ENCODE assay signal across 26 cellular contexts in the genomic region with DNA sequence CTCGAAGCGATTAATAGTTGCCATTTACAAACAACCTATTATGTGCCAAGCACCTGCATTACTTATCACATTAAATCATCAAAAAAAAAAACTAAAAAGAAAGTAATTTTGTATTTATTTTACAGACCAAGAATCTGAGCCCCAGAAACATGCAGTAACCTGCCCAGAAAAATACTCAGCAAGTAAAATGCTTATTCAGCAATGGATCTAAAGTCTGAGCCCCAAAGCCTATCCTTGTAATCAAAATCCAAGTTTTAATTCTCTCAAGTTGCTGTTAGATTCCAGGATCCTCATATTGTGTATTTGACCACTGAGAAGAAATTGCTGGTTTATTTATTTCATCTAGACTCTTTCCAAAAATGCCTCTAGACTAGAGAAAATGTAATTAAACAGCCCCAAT.
"Had no signal": no experiment of that assay in that cellular context is flagged by ENCODE, and none has a peak within 500 bp of the region (broad histone marks: within the 10 kb centered on the region; RNA-seq: fewer than 3 reads in every experiment).

No MANE protein-coding gene starts in this region.

- H3K4me1 Mint-ChIP-seq: naive thymus-derived CD4-positive, alpha-beta T cell; natural killer cell; stimulated activated effector memory CD8-positive, alpha-beta T cell treated with anti-CD3 and anti-CD28 coated beads, Interleukin-12 subunit alpha, Interleukin-12 subunit beta, amount 100 ng/mL, for 72 hours; stimulated activated naive B cell treated with anti-CD40 and anti-IgM and Interleukin-4, amounts not matched to agents 10 μg/mL and 1 μg/mL and 100 μg/mL, for 72 hours had no signal

- H3K4me1 ChIP-seq: prostate gland, right atrium auricular region, sigmoid colon, stomach, thyroid gland, tibial nerve, upper lobe of left lung, vagina had no signal

- H3K9me3 Mint-ChIP-seq: nephron progenitor cell, neural crest cell had no signal

- H3K36me3 ChIP-seq: ovary, prostate gland, right atrium auricular region, sigmoid colon, stomach, thoracic aorta, thyroid gland, tibial nerve, upper lobe of left lung, vagina had no signal

- H3K27me3 Mint-ChIP-seq: naive thymus-derived CD4-positive, alpha-beta T cell; stimulated activated naive B cell treated with anti-CD40 and anti-IgM and Interleukin-4, amounts not matched to agents 10 μg/mL and 1 μg/mL and 100 μg/mL, for 72 hours; stimulated activated naive CD8-positive, alpha-beta T cell treated with anti-CD3 and anti-CD28 coated beads, Interleukin-15, Interleukin-2, amounts not matched to agents 100 ng/mL and 50 ng/mL, for 24 hours had no signal

- H3K9me3 ChIP-seq: ovary, prostate gland, right atrium auricular region, sigmoid colon, stomach, thoracic aorta, thyroid gland, tibial nerve, upper lobe of left lung, vagina had no signal

- FAIRE-seq: small intestine, urothelium cell line had no signal

- H3K36me3 Mint-ChIP-seq: naive thymus-derived CD4-positive, alpha-beta T cell; natural killer cell; stimulated activated effector memory CD8-positive, alpha-beta T cell treated with anti-CD3 and anti-CD28 coated beads, Interleukin-12 subunit alpha, Interleukin-12 subunit beta, amount 100 ng/mL, for 72 hours; stimulated activated naive B cell treated with anti-CD40 and anti-IgM and Interleukin-4, amounts not matched to agents 10 μg/mL and 1 μg/mL and 100 μg/mL, for 72 hours had no signal

- H3K4me3 Mint-ChIP-seq: naive thymus-derived CD4-positive, alpha-beta T cell; natural killer cell; nephron progenitor cell; neural crest cell; stimulated activated effector memory CD8-positive, alpha-beta T cell treated with anti-CD3 and anti-CD28 coated beads, Interleukin-12 subunit alpha, Interleukin-12 subunit beta, amount 100 ng/mL, for 72 hours; stimulated activated naive B cell treated with anti-CD40 and anti-IgM and Interleukin-4, amounts not matched to agents 10 μg/mL and 1 μg/mL and 100 μg/mL, for 72 hours; stimulated activated naive CD8-positive, alpha-beta T cell treated with anti-CD3 and anti-CD28 coated beads, Interleukin-15, Interleukin-2, amounts not matched to agents 100 ng/mL and 50 ng/mL, for 24 hours had no signal

- ATAC-seq: naive thymus-derived CD4-positive, alpha-beta T cell; natural killer cell; stimulated activated effector memory CD8-positive, alpha-beta T cell treated with anti-CD3 and anti-CD28 coated beads, Interleukin-12 subunit alpha, Interleukin-12 subunit beta, amount 100 ng/mL, for 72 hours; stimulated activated naive B cell treated with anti-CD40 and anti-IgM and Interleukin-4, amounts not matched to agents 10 μg/mL and 1 μg/mL and 100 μg/mL, for 72 hours had no signal

- H3K27ac Mint-ChIP-seq: naive thymus-derived CD4-positive, alpha-beta T cell; natural killer cell; nephron progenitor cell; stimulated activated effector memory CD8-positive, alpha-beta T cell treated with anti-CD3 and anti-CD28 coated beads, Interleukin-12 subunit alpha, Interleukin-12 subunit beta, amount 100 ng/mL, for 72 hours; stimulated activated naive B cell treated with anti-CD40 and anti-IgM and Interleukin-4, amounts not matched to agents 10 μg/mL and 1 μg/mL and 100 μg/mL, for 72 hours; stimulated activated naive CD8-positive, alpha-beta T cell treated with anti-CD3 and anti-CD28 coated beads, Interleukin-15, Interleukin-2, amounts not matched to agents 100 ng/mL and 50 ng/mL, for 24 hours had no signal

- DNase-seq: naive thymus-derived CD4-positive, alpha-beta T cell; natural killer cell; nephron progenitor cell; occipital lobe; ovary; retina; sigmoid colon; small intestine; stimulated activated CD4-positive, alpha-beta T cell treated with anti-CD3 and anti-CD28 coated beads, Interleukin-15, amount 100 ng/mL, for 24 hours; stimulated activated CD4-positive, alpha-beta T cell treated with anti-CD3 and anti-CD28 coated beads, Interleukin-2, amount 100 ng/mL, for 24 hours; stimulated activated CD4-positive, alpha-beta T cell treated with anti-CD3 and anti-CD28 coated beads, Interleukin-2, amount 100 ng/mL, for 48 hours; stimulated activated CD4-positive, alpha-beta T cell treated with anti-CD3 and anti-CD28 coated beads, Interleukin-4, amount 100 ng/mL, for 24 hours; stimulated activated naive B cell treated with anti-CD40 and anti-IgM and Interleukin-4, amounts not matched to agents 10 μg/mL and 1 μg/mL and 100 μg/mL, for 72 hours; stimulated activated naive CD4-positive, alpha-beta T cell treated with Interleukin-2 at 50 U/mL for 16 hours; stomach; thyroid gland; upper lobe of left lung had no signal

- H3K27ac ChIP-seq: ovary, prostate gland, right atrium auricular region, sigmoid colon, stomach, thoracic aorta, thyroid gland, tibial nerve, upper lobe of left lung, vagina had no signal

- H3K4me3 ChIP-seq: ovary, prostate gland, right atrium auricular region, sigmoid colon, stomach, thoracic aorta, thyroid gland, tibial nerve, upper lobe of left lung, vagina had no signal

- H3K27me3 ChIP-seq: ovary, right atrium auricular region, sigmoid colon, stomach, thyroid gland, tibial nerve, upper lobe of left lung, vagina had no signal
